In the genomic region with DNA sequence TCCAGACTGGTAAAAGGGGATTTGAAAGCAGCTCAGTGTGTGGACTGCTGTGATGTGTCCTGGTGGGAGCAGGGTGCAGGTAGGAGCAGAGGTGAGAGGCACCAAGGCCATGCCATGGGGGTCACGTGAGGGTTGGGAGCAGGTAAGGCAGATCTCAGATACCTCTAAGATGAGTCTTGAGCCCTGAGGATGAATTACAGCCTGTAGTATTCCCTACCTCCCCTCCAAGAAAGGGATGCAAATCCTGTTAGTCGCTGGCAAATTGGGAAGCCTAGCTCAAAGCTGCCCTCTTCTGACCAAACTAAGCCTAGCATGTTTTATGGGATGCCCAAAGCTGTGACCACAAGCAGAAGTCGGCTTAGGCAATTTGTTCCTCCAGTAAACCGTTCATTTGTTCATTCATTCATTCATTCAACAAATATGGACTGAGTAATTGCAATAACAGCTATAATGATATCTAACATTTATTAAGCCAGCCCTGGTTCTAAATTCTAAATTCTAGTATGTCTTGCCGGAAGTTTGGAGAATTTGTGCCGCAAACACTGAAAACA, we compare ENCODE assay signal across 8 cellular contexts. TPM values are rescaled to one million over a fixed set of nuclear protein-coding genes. Genes with fewer than 3 reads are reported as not detected.
DNase-seq lines count a peak whose midpoint lies in the region; ATAC-seq and TF ChIP-seq lines count a peak whose summit lies in the region.

No MANE protein-coding gene starts in this region.

- H3K9me3 ChIP-seq in DND-41 (ENCODE audit: insufficient read depth, low read length, severe bottlenecking) (no peaks in the 10 kb centered on the region), PC-9 (ENCODE audit: insufficient read depth, low read depth) (no peaks in the 10 kb centered on the region)

- H3K4me2 ChIP-seq in DND-41 (ENCODE audit: insufficient read depth, low read length) (no peak overlapping the region), PC-9 (no peak overlapping the region)

- no peak for TF ChIP-seq POLR2A in GM18505 (IDR thresholded peaks at IDR 0.05; ENCODE audit: borderline replicate concordance, extremely low read depth, insufficient read depth, insufficient read length)

- no peaks in the 10 kb centered on the region for H3K9me2 ChIP-seq in PC-9 (ENCODE audit: insufficient read depth)

- H3K4me3 ChIP-seq in DND-41 (ENCODE audit: low read depth in 1 of 2, low read length in 2 of 2) (no peak overlapping the region), PC-9 (no peak overlapping the region)

- peaks cover 3% of the 10 kb centered on the region; the same call in 1 of the 2 replicates for H3F3A ChIP-seq in PC-9 (ENCODE audit: insufficient read depth, low read depth)

- no TSS peak for BruUV-seq in PC-9 (replicated peaks; lab: Mats Ljungman, UMichigan)

- no peak overlapping the region for H3K9ac ChIP-seq in DND-41 (ENCODE audit: low read depth, low read length)

- POLR2A ChIA-PET in PC-9 (lab: Charles Lee; ENCODE audit: unreplicated experiment), result no interaction called here

- H2AFZ ChIP-seq in DND-41 (ENCODE audit: low read depth, low read length) (no peak overlapping the region), PC-9 (no peak overlapping the region)

- H3K27ac ChIP-seq in DND-41 (ENCODE audit: low read length), result no peak overlapping the region
- no peak overlapping the region for H3K27ac ChIP-seq in PC-9
- no peak overlapping the region for H3K27ac ChIP-seq in foreskin keratinocyte

- H3K27me3 ChIP-seq in DND-41 (ENCODE audit: insufficient read depth, low read length, poor library complexity) (peaks cover 28% of the 10 kb centered on the region), PC-9 (ENCODE audit: insufficient read depth, low read depth) (peaks cover 22% of the 10 kb centered on the region), foreskin keratinocyte (peaks cover 16% of the 10 kb centered on the region)

- ATAC-seq in DND-41 (ENCODE audit: insufficient read depth, low read depth), result peak; percentile 66
- peak; percentile 66 for ATAC-seq in foreskin keratinocyte
- no peak for ATAC-seq in GM18505 (IDR thresholded peaks at IDR 0.05; ENCODE audit: unreplicated experiment)
- no peak for ATAC-seq in GM21515 (IDR thresholded peaks at IDR 0.05; ENCODE audit: unreplicated experiment)

- no peak for TF ChIP-seq EP300 in Ishikawa (IDR thresholded peaks at IDR 0.05; ENCODE audit: borderline replicate concordance)

- intact Hi-C loops in PC-9 (cut with micrococcal nuclease; ENCODE audit: unreplicated experiment), result loop anchor here (1.0 to 2.0 kb wide), 2 partner anchors 41 to 52 kb away; no protein-coding TSS in a partner anchor

- no peaks in the 10 kb centered on the region for H3K4me1 ChIP-seq in DND-41 (ENCODE audit: insufficient read depth, low read length)
- peaks cover 18% of the 10 kb centered on the region for H3K4me1 ChIP-seq in PC-9 (replicated peaks; ENCODE audit: insufficient read depth)
- H3K4me1 ChIP-seq in foreskin keratinocyte, result no peaks in the 10 kb centered on the region

- DNase-seq in DND-41 (peak; percentile 55), PC-9 (peak; percentile 58 to 73), foreskin keratinocyte (peak; percentile 72 to 87), nucleus accumbens (lab: John Stamatoyannopoulos, UW) (peak in 45 of 56 donors; percentile 14 to 80 (median 51))
- DNase-seq in activated effector memory CD4-positive, alpha-beta T cell treated with Interleukin-2 at 50 U/mL for 16 hours, result peak; percentile 33

- no peaks in the 10 kb centered on the region for H3K36me3 ChIP-seq in DND-41 (ENCODE audit: insufficient read depth, low read length)
- no peaks in the 10 kb centered on the region for H3K36me3 ChIP-seq in PC-9 (ENCODE audit: low read depth)

- peaks cover 16% of the 10 kb centered on the region for H4K20me1 ChIP-seq in DND-41 (ENCODE audit: insufficient read depth, low read length)
- H4K20me1 ChIP-seq in PC-9 (ENCODE audit: insufficient read depth), result no peaks in the 10 kb centered on the region

- peak; percentile 99 for TF ChIP-seq RAD21 in Ishikawa (IDR thresholded peaks at IDR 0.05; ENCODE audit: low read depth)

- TF ChIP-seq CTCF in DND-41 (IDR thresholded peaks at IDR 0.05; ENCODE audit: borderline replicate concordance, extremely low read depth, low read length, poor library complexity, severe bottlenecking) (peak; percentile 85), PC-9 (conservative IDR thresholded peaks at IDR 0.05) (peak; percentile 72), foreskin keratinocyte (conservative IDR thresholded peaks at IDR 0.05) (peak; percentile 93)

- CTCF ChIA-PET in PC-9 (lab: Charles Lee), result interaction anchor here (0.6 to 2.0 kb wide), 8 partner anchors 24 to 168 kb away, joined by 3 to 69 read pairs (median 4); no protein-coding TSS in a partner anchor

- H3K79me2 ChIP-seq in DND-41 (ENCODE audit: insufficient read depth, low read length) (no peaks in the 10 kb centered on the region), PC-9 (ENCODE audit: low read depth) (no peaks in the 10 kb centered on the region; the same call in 1 of the 2 replicates)

TF ChIP-seq in Ishikawa, 13 proteins besides CTCF, POLR2A, EP300 and RAD21:
- TF ChIP-seq, protein P1, sequence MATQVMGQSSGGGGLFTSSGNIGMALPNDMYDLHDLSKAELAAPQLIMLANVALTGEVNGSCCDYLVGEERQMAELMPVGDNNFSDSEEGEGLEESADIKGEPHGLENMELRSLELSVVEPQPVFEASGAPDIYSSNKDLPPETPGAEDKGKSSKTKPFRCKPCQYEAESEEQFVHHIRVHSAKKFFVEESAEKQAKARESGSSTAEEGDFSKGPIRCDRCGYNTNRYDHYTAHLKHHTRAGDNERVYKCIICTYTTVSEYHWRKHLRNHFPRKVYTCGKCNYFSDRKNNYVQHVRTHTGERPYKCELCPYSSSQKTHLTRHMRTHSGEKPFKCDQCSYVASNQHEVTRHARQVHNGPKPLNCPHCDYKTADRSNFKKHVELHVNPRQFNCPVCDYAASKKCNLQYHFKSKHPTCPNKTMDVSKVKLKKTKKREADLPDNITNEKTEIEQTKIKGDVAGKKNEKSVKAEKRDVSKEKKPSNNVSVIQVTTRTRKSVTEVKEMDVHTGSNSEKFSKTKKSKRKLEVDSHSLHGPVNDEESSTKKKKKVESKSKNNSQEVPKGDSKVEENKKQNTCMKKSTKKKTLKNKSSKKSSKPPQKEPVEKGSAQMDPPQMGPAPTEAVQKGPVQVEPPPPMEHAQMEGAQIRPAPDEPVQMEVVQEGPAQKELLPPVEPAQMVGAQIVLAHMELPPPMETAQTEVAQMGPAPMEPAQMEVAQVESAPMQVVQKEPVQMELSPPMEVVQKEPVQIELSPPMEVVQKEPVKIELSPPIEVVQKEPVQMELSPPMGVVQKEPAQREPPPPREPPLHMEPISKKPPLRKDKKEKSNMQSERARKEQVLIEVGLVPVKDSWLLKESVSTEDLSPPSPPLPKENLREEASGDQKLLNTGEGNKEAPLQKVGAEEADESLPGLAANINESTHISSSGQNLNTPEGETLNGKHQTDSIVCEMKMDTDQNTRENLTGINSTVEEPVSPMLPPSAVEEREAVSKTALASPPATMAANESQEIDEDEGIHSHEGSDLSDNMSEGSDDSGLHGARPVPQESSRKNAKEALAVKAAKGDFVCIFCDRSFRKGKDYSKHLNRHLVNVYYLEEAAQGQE (IDR thresholded peaks at IDR 0.05; ENCODE audit: low read depth), result no peak
- no peak for TF ChIP-seq CEBPB (IDR thresholded peaks at IDR 0.05)
- no peak for TF ChIP-seq FOXM1 (IDR thresholded peaks at IDR 0.05; ENCODE audit: borderline replicate concordance, low read depth)
- TF ChIP-seq, protein P2, sequence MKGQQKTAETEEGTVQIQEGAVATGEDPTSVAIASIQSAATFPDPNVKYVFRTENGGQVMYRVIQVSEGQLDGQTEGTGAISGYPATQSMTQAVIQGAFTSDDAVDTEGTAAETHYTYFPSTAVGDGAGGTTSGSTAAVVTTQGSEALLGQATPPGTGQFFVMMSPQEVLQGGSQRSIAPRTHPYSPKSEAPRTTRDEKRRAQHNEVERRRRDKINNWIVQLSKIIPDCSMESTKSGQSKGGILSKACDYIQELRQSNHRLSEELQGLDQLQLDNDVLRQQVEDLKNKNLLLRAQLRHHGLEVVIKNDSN (IDR thresholded peaks at IDR 0.05), result peak; percentile 79
- no peak for TF ChIP-seq YY1 (IDR thresholded peaks at IDR 0.05; ENCODE audit: low read depth)
- no peak for TF ChIP-seq EGR1 (IDR thresholded peaks at IDR 0.05)

RNA-seq across cellular contexts. Expression of a gene that starts 3.9 kb away (rescaled TPM):
- total RNA-seq in PC-9 (2021) (3.8 and 3.9 TPM in 2 replicates), foreskin keratinocyte (15.1 and 21.6 TPM in 2 replicates)
- polyA plus RNA-seq in foreskin keratinocyte, result 9.5 and 12.4 TPM in 2 replicates

RNA-seq across cellular contexts. Expression of a gene that starts 31.3 kb away (rescaled TPM):
- total RNA-seq in PC-9 (2021) (not detected in 2 replicates), foreskin keratinocyte (not detected in 2 replicates)
- polyA plus RNA-seq in foreskin keratinocyte, result not detected in 2 replicates

Comparison
In these comparisons a context has a peak if more than half of its experiments do, and no peak if none do; other contexts are left out.
1. ATAC-seq: peak in DND-41 (single experiment) and foreskin keratinocyte (single experiment); none in GM18505 (single experiment) and GM21515 (single experiment).
2. Peak in every context shown above with its lines, with median percentiles within 50 percentile points of each other: DNase-seq and CTCF ChIP-seq.